ENCODE assay signal across 17 cellular contexts in genomic region chr1:77583483-77583882, GRCh38.
"Had no signal": no experiment of that assay in that cellular context is flagged by ENCODE, and none has a peak within 500 bp of the region (broad histone marks: within the 10 kb centered on the region; RNA-seq: fewer than 3 reads in every experiment).

No MANE protein-coding gene starts in this region.

- H3K27ac ChIP-seq: heart left ventricle, lower lobe of right lung, tibial artery, uterus had no signal

- H3K4me1 Mint-ChIP-seq: endodermal cell, nephron progenitor cell had no signal

- H3K4me3 Mint-ChIP-seq: activated T-helper 1 cell treated with anti-CD3 and anti-CD28 coated beads, Interleukin-12 subunit alpha, Interleukin-12 subunit beta, Interleukin-2, Interleukin-4 antibody, amounts not matched to agents 30 ng/mL and 10 ng/mL and 1 ng/mL, durations not matched to agents 14 hours and 24 hours and 36 hours; endodermal cell; nephron progenitor cell; stimulated activated memory B cell treated with anti-CD40 and anti-IgM and Interleukin-4, amounts not matched to agents 10 μg/mL and 1 μg/mL and 100 μg/mL, for 72 hours; T-helper 2 cell treated with Interferon-gamma antibody and Interleukin-4, amounts not matched to agents 5 μg/mL and 100 μg/mL, for 36 hours had no signal

- H3K9me3 Mint-ChIP-seq: activated T-helper 1 cell treated with anti-CD3 and anti-CD28 coated beads, Interleukin-12 subunit alpha, Interleukin-12 subunit beta, Interleukin-2, Interleukin-4 antibody, amounts not matched to agents 30 ng/mL and 10 ng/mL and 1 ng/mL, durations not matched to agents 14 hours and 24 hours and 36 hours; endodermal cell; nephron progenitor cell; stimulated activated memory B cell treated with anti-CD40 and anti-IgM and Interleukin-4, amounts not matched to agents 10 μg/mL and 1 μg/mL and 100 μg/mL, for 72 hours; T-helper 2 cell treated with Interferon-gamma antibody and Interleukin-4, amounts not matched to agents 5 μg/mL and 100 μg/mL, for 36 hours had no signal

- H3K27me3 ChIP-seq: heart left ventricle, tibial artery, uterus had no signal

- H3K9me3 ChIP-seq: heart left ventricle, lower lobe of right lung, tibial artery, uterus had no signal

- H3K4me3 ChIP-seq: heart left ventricle, lower lobe of right lung, tibial artery, uterus had no signal

- H3K27ac Mint-ChIP-seq: activated T-helper 1 cell treated with anti-CD3 and anti-CD28 coated beads, Interleukin-12 subunit alpha, Interleukin-12 subunit beta, Interleukin-2, Interleukin-4 antibody, amounts not matched to agents 30 ng/mL and 10 ng/mL and 1 ng/mL, durations not matched to agents 14 hours and 24 hours and 36 hours; endodermal cell; nephron progenitor cell; stimulated activated memory B cell treated with anti-CD40 and anti-IgM and Interleukin-4, amounts not matched to agents 10 μg/mL and 1 μg/mL and 100 μg/mL, for 72 hours; T-helper 2 cell treated with Interferon-gamma antibody and Interleukin-4, amounts not matched to agents 5 μg/mL and 100 μg/mL, for 36 hours had no signal

- H3K36me3 ChIP-seq: uterus had no signal

- DNase-seq: activated CD4-positive, alpha-beta T cell treated with anti-CD3 and anti-CD28 coated beads, Interleukin-2, amount 50 U/mL, for 48 hours; activated CD4-positive, CD25-positive, alpha-beta regulatory T cell treated with anti-CD3 and anti-CD28 coated beads, Interleukin-2, amount 50 U/mL, for 72 hours; activated naive CD4-positive, alpha-beta T cell; aorta; dermis blood vessel endothelial cell; endodermal cell; heart left ventricle; left colon; lower lobe of right lung; nephron progenitor cell; occipital lobe; stimulated activated CD4-positive, alpha-beta T cell treated with anti-CD3 and anti-CD28 coated beads, Interleukin-2, amount 100 ng/mL, for 48 hours; tibial artery; uterus had no signal

- ATAC-seq: heart left ventricle; left colon; lower lobe of right lung; stimulated activated memory B cell treated with anti-CD40 and anti-IgM and Interleukin-4, amounts not matched to agents 10 μg/mL and 1 μg/mL and 100 μg/mL, for 72 hours had no signal

- H3K27me3 Mint-ChIP-seq: stimulated activated memory B cell treated with anti-CD40 and anti-IgM and Interleukin-4, amounts not matched to agents 10 μg/mL and 1 μg/mL and 100 μg/mL, for 72 hours had no signal

- H3K4me1 ChIP-seq: lower lobe of right lung, uterus had no signal
